Comparison of ENCODE assay signal across 8 cellular contexts in the genomic region with DNA sequence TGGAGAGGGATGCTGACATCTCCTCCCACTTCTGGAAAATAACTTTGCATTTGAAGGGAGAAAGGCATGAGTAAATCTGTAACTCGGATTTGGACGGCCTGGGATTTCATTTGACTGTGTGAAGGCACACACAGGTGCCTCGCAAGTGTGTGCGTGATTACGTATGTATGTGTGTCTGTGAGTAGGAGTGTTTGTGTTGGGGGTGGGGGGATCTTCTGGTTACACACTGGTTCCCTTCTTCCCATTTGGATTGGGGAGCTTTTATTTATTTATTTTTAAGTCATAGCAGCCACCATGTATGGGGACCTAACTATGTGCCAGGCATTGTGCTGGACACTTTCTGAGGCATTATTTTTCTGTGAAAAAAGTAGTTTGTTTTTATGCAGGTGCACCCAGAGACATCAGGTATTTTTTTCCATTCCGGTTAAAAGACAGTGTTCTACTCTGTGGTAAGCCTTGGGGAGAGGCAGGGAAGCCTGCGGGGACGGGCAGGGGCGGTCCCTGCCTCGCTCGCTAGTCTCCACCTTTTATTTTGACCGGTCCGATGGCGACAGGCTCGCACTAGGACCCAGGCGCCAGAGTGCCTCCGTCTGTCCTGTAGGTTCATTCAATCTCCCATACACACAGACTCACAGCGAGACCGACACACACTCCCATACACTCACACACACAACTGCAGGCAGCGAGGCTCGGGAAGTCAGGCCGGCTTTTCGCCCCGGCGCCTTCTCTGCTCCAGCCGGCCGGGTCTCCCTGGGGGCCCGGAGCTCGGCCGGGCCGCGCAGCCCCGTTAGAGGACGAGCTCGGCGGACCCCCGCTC. TPM values are rescaled to one million over a fixed set of nuclear protein-coding genes. Genes with fewer than 3 reads are reported as not detected.
A peak's percentile ranks its signal among the peaks of the same experiment; 100 is the strongest.
DNase-seq lines count a peak whose midpoint lies in the region; ATAC-seq, FAIRE-seq and TF ChIP-seq lines count a peak whose summit lies in the region.

A gene (plus strand): TSS at position 618 of the 817 bp plus-strand sequence. CDS start 204 bp downstream, outside the sequence.

- H4K20me1 ChIP-seq in endothelial cell of umbilical vein (replicated peaks; ENCODE audit: control insufficient read depth, extremely low read depth, insufficient read depth, low read length): no peaks in the 10 kb centered on the region

- ATAC-seq in GM18907 (IDR thresholded peaks at IDR 0.05; ENCODE audit: unreplicated experiment) (peak; percentile 61), HG03095 (IDR thresholded peaks at IDR 0.05; ENCODE audit: unreplicated experiment) (peak; percentile 47), memory B cell (ENCODE audit: low read depth) (peak; percentile 24)
- peak; percentile 11 for ATAC-seq in activated CD8-positive, alpha-beta T cell treated with anti-CD3 and anti-CD28 coated beads for 36 hours

- dilution Hi-C loops in endothelial cell of umbilical vein (cut with MboI; ENCODE audit: extremely low pct_ligation_motif_present, low sequenced_read_pairs): no loop called here

- CTCF ChIA-PET in activated CD8-positive, alpha-beta T cell treated with anti-CD3 and anti-CD28 coated beads for 36 hours (lab: Charles Lee): interaction anchor here (0.9 to 10.5 kb wide), 25 partner anchors 8 to 201 kb away, joined by 3 to 171 read pairs (median 5); no protein-coding TSS in a partner anchor
- CTCF ChIA-PET in endothelial cell of umbilical vein (lab: Charles Lee): interaction anchor here (0.7 to 7.1 kb wide), 15 partner anchors 11 to 323 kb away, joined by 3 to 99 read pairs (median 4); no protein-coding TSS in a partner anchor

- H3K4me1 Mint-ChIP-seq in CD14-positive monocyte (peaks cover 25% of the 10 kb centered on the region), memory B cell (peaks cover 33% of the 10 kb centered on the region)
- H3K4me1 Mint-ChIP-seq in activated CD8-positive, alpha-beta T cell treated with anti-CD3 and anti-CD28 coated beads for 36 hours (ENCODE audit: low read depth): peaks cover 23% of the 10 kb centered on the region
- H3K4me1 Mint-ChIP-seq in stimulated activated naive CD8-positive, alpha-beta T cell treated with anti-CD3 and anti-CD28 coated beads, Interleukin-15, Interleukin-2, amounts not matched to agents 100 ng/mL and 50 ng/mL, for 24 hours (ENCODE audit: low read depth): peaks cover 47% of the 10 kb centered on the region

- FAIRE-seq in endothelial cell of umbilical vein (lab: Jason Lieb, UNC): peak; percentile 96

- H3K9ac ChIP-seq in endothelial cell of umbilical vein (replicated peaks; ENCODE audit: extremely low read depth, insufficient read depth, low read length): no peak within 1 kb of the TSS

- no peaks in the 10 kb centered on the region for H3K9me3 ChIP-seq in endothelial cell of umbilical vein (replicated peaks; ENCODE audit: control insufficient read depth, insufficient read depth, low read length)

- DNase-seq in CD14-positive monocyte (ENCODE audit: low spot score) (no peak), NCI-H460 (ENCODE audit: extremely low read depth, low read depth) (peak; percentile 74), endothelial cell of umbilical vein (ENCODE audit: low read depth, low spot score) (peak; percentile 72), memory B cell (ENCODE audit: low spot score in 2 of 2) (no peak)
- peak; percentile 72 for DNase-seq in activated CD8-positive, alpha-beta T cell treated with anti-CD3 and anti-CD28 coated beads for 36 hours

- H3K4me2 ChIP-seq in endothelial cell of umbilical vein (ENCODE audit: insufficient read depth, low read length): peak within 1 kb of the TSS; percentile 79

- H3K4me3 ChIP-seq in endothelial cell of umbilical vein (replicated peaks in 1 of 3; ENCODE audit: insufficient read depth in 1 of 3, low read depth in 1 of 3, low read length in 3 of 3): peak within 1 kb of the TSS; percentile 43 to 57 (median 48)

- H3K36me3 ChIP-seq in endothelial cell of umbilical vein (ENCODE audit: control insufficient read depth in 2 of 2, extremely low read depth in 1 of 2, insufficient read depth in 2 of 2, low read length in 2 of 2): no peaks in the 10 kb centered on the region

- peaks cover 0 to 3% (median 0%) of the 10 kb centered on the region in 7 donors for H3K9me3 Mint-ChIP-seq in CD14-positive monocyte
- H3K9me3 Mint-ChIP-seq in activated CD8-positive, alpha-beta T cell treated with anti-CD3 and anti-CD28 coated beads for 36 hours: no peaks in the 10 kb centered on the region
- no peaks in the 10 kb centered on the region for H3K9me3 Mint-ChIP-seq in memory B cell
- no peaks in the 10 kb centered on the region for H3K9me3 Mint-ChIP-seq in stimulated activated naive CD8-positive, alpha-beta T cell treated with anti-CD3 and anti-CD28 coated beads, Interleukin-15, Interleukin-2, amounts not matched to agents 100 ng/mL and 50 ng/mL, for 24 hours

- POLR2A ChIA-PET in activated CD8-positive, alpha-beta T cell treated with anti-CD3 and anti-CD28 coated beads for 36 hours (lab: Charles Lee): interaction anchor here (0.7 to 1.7 kb wide), 6 partner anchors 17 to 200 kb away, joined by 3 to 5 read pairs (median 4); a partner anchor contains a TSS
- POLR2A ChIA-PET in endothelial cell of umbilical vein (lab: Charles Lee): interaction anchor here (1.4 kb wide), 1 partner anchor 323 kb away, joined by 4 read pairs; no protein-coding TSS in a partner anchor

- no peaks in the 10 kb centered on the region for H3K79me2 ChIP-seq in endothelial cell of umbilical vein (ENCODE audit: control insufficient read depth, insufficient read depth, low read length)

- no TSS peak for BruUV-seq in endothelial cell of umbilical vein (replicated peaks; lab: Mats Ljungman, UMichigan)

- intact Hi-C loops in CD14-positive monocyte (cut with micrococcal nuclease) (loop anchor here in 1 of 2 donors (5.0 kb wide), 2 partner anchors 65 kb away; no protein-coding TSS in a partner anchor), endothelial cell of umbilical vein (cut with micrococcal nuclease) (loop anchor here (5.0 kb wide), 1 partner anchor 240 kb away; no protein-coding TSS in a partner anchor)
- intact Hi-C loops in activated CD8-positive, alpha-beta T cell treated with anti-CD3 and anti-CD28 coated beads for 36 hours (cut with micrococcal nuclease): loop anchor here (1.0 to 5.0 kb wide), 4 partner anchors 45 to 72 kb away; no protein-coding TSS in a partner anchor

- H3K27me3 ChIP-seq in endothelial cell of umbilical vein (ENCODE audit: control insufficient read depth in 2 of 2, insufficient read depth in 2 of 2, low read length in 2 of 2): peaks cover 11 to 23% of the 10 kb centered on the region in 2 experiments

- no peaks in the 10 kb centered on the region for H3K36me3 Mint-ChIP-seq in CD14-positive monocyte
- H3K36me3 Mint-ChIP-seq in activated CD8-positive, alpha-beta T cell treated with anti-CD3 and anti-CD28 coated beads for 36 hours (ENCODE audit: low read depth): peaks cover 6% of the 10 kb centered on the region
- H3K36me3 Mint-ChIP-seq in memory B cell: no peaks in the 10 kb centered on the region
- no peaks in the 10 kb centered on the region for H3K36me3 Mint-ChIP-seq in stimulated activated naive CD8-positive, alpha-beta T cell treated with anti-CD3 and anti-CD28 coated beads, Interleukin-15, Interleukin-2, amounts not matched to agents 100 ng/mL and 50 ng/mL, for 24 hours (ENCODE audit: low read depth)

- H3K27me3 Mint-ChIP-seq in CD14-positive monocyte (ENCODE audit: low read depth in 3 of 3) (peaks cover 11 to 27% (median 14%) of the 10 kb centered on the region in 3 donors), memory B cell (peaks cover 11% of the 10 kb centered on the region)
- H3K27me3 Mint-ChIP-seq in activated CD8-positive, alpha-beta T cell treated with anti-CD3 and anti-CD28 coated beads for 36 hours: peaks cover 18% of the 10 kb centered on the region
- peaks cover 32% of the 10 kb centered on the region for H3K27me3 Mint-ChIP-seq in stimulated activated naive CD8-positive, alpha-beta T cell treated with anti-CD3 and anti-CD28 coated beads, Interleukin-15, Interleukin-2, amounts not matched to agents 100 ng/mL and 50 ng/mL, for 24 hours

- peaks cover 4% of the 10 kb centered on the region for H3K4me1 ChIP-seq in endothelial cell of umbilical vein (ENCODE audit: control insufficient read depth, extremely low read depth, insufficient read depth, low read length)

- H2AFZ ChIP-seq in endothelial cell of umbilical vein (ENCODE audit: low read depth, low read length): peak within 1 kb of the TSS; percentile 82

- TF ChIP-seq CTCF in CD14-positive monocyte (IDR thresholded peaks at IDR 0.05): no peak
- no peak for TF ChIP-seq CTCF in activated CD8-positive, alpha-beta T cell treated with anti-CD3 and anti-CD28 coated beads for 36 hours (IDR thresholded peaks at IDR 0.05)
- no peak for TF ChIP-seq CTCF in endothelial cell of umbilical vein (IDR thresholded peaks at IDR 0.05; ENCODE audit: extremely low read depth in 1 of 2, insufficient read depth in 1 of 2, low read depth in 1 of 2, low read length in 2 of 2)

- H3K4me3 Mint-ChIP-seq in CD14-positive monocyte: peak within 1 kb of the TSS; percentile 99 to 100
- peak within 1 kb of the TSS; percentile 97 for H3K4me3 Mint-ChIP-seq in activated CD8-positive, alpha-beta T cell treated with anti-CD3 and anti-CD28 coated beads for 36 hours
- H3K4me3 Mint-ChIP-seq in memory B cell: peak within 1 kb of the TSS; percentile 90
- H3K4me3 Mint-ChIP-seq in stimulated activated naive CD8-positive, alpha-beta T cell treated with anti-CD3 and anti-CD28 coated beads, Interleukin-15, Interleukin-2, amounts not matched to agents 100 ng/mL and 50 ng/mL, for 24 hours: peak within 1 kb of the TSS; percentile 87

- H3K27ac Mint-ChIP-seq in CD14-positive monocyte (peak within 1 kb of the TSS; percentile 88 to 98 (median 95)), memory B cell (no peak within 1 kb of the TSS)
- peak within 1 kb of the TSS; percentile 86 for H3K27ac Mint-ChIP-seq in activated CD8-positive, alpha-beta T cell treated with anti-CD3 and anti-CD28 coated beads for 36 hours
- peak within 1 kb of the TSS; percentile 46 for H3K27ac Mint-ChIP-seq in stimulated activated naive CD8-positive, alpha-beta T cell treated with anti-CD3 and anti-CD28 coated beads, Interleukin-15, Interleukin-2, amounts not matched to agents 100 ng/mL and 50 ng/mL, for 24 hours

- H3K9me1 ChIP-seq in endothelial cell of umbilical vein (replicated peaks; ENCODE audit: control insufficient read depth, extremely low read depth, insufficient read depth, low read length): no peaks in the 10 kb centered on the region

- no peak within 1 kb of the TSS for H3K27ac ChIP-seq in endothelial cell of umbilical vein (ENCODE audit: insufficient read depth, low read depth, low read length)

- no peak for TF ChIP-seq POLR2A in endothelial cell of umbilical vein (IDR thresholded peaks at IDR 0.05; ENCODE audit: low read depth, low read length)

RNA-seq across cellular contexts. Expression of the gene that starts here (rescaled TPM):
- polyA plus RNA-seq in CD14-positive monocyte (10 to 100 TPM; 21.6 to 25.7 TPM), endothelial cell of umbilical vein (2.7 and 3.0 TPM in 2 replicates)
- total RNA-seq in NCI-H460 (2014; rRNA removed; shearing (Covaris generic)): 34.3 and 34.8 TPM in 2 replicates
- polyA plus RNA-seq in NCI-H460 (2014; cell fraction: nucleus; rRNA removed): 6.9 and 8.8 TPM in 2 replicates
- total RNA-seq in activated CD8-positive, alpha-beta T cell treated with anti-CD3 and anti-CD28 coated beads for 36 hours: 10 to 100 TPM; 47.9 to 48.2 TPM
- total RNA-seq in endothelial cell of umbilical vein: 4.7 and 8.5 TPM in 2 replicates
- 2.6 and 3.6 TPM in 2 replicates for polyA plus RNA-seq in endothelial cell of umbilical vein (2011; cell fraction: cytosol; rRNA removed)
- 3.0 and 3.2 TPM in 2 replicates for polyA plus RNA-seq in endothelial cell of umbilical vein (2011; cell fraction: nucleus; rRNA removed)
- 5.5 and 8.6 TPM in 2 replicates for polyA plus RNA-seq in endothelial cell of umbilical vein (2012)
- polyA minus RNA-seq in endothelial cell of umbilical vein: 3.1 and 4.5 TPM in 2 replicates
- 17.6 TPM for polyA minus RNA-seq in endothelial cell of umbilical vein (2011; cell fraction: cytosol; rRNA and poly(A)+ RNA removed)
- 1.7 and 2.4 TPM in 2 replicates for polyA minus RNA-seq in endothelial cell of umbilical vein (2011; cell fraction: nucleus; rRNA and poly(A)+ RNA removed)

Comparison
In these comparisons a context has a peak if more than half of its experiments do, and no peak if none do; other contexts are left out.
1. DNase-seq: peak in NCI-H460 (single experiment), activated CD8-positive, alpha-beta T cell treated with anti-CD3 and anti-CD28 coated beads for 36 hours (single experiment) and endothelial cell of umbilical vein (single experiment); none in CD14-positive monocyte (single experiment) and memory B cell (0 of 2).
2. ATAC-seq: peak in every context shown above with its lines; median percentile 61 in GM18907; 47 in HG03095; 24 in memory B cell; 11 in activated CD8-positive, alpha-beta T cell treated with anti-CD3 and anti-CD28 coated beads for 36 hours.
3. Peak in every context shown above with its lines, with median percentiles within 50 percentile points of each other: H3K4me3 Mint-ChIP-seq.